ENCODE assay signal across 23 cellular contexts in genomic region chr3:170324962-170325361, GRCh38. TPM values are rescaled to one million over a fixed set of nuclear protein-coding genes. Genes with fewer than 3 reads are reported as not detected.
DNase-seq lines count a peak whose midpoint lies in the region; ATAC-seq, FAIRE-seq and TF ChIP-seq lines count a peak whose summit lies in the region.
"Had no signal": no experiment of that assay in that cellular context is flagged by ENCODE, and none has a peak within 500 bp of the region (broad histone marks: within the 10 kb centered on the region; RNA-seq: fewer than 3 reads in every experiment).

No MANE protein-coding gene starts in this region.

- no peak overlapping the region for H3K14ac ChIP-seq in H1 (ENCODE audit: insufficient read length)

- H3K4me2 ChIP-seq in GM23338 (no peak overlapping the region), OCI-LY7 (ENCODE audit: low read length) (no peak overlapping the region), H1 (ENCODE audit: insufficient read depth in 1 of 2, low read depth in 2 of 2, low read length in 2 of 2) (no peak overlapping the region), SK-N-SH (no peak overlapping the region)

- H3K27me3 Mint-ChIP-seq in GM23338 (ENCODE audit: insufficient read depth, low read depth, poor library complexity) (peaks cover 4% of the 10 kb centered on the region), nephron progenitor cell (ENCODE audit: low read depth, poor library complexity) (peaks cover 9% of the 10 kb centered on the region)

- H2AFZ ChIP-seq in GM23338 (peak overlapping the region; percentile 40; the same call in 1 of the 2 replicates), OCI-LY7 (ENCODE audit: low read length) (peak overlapping the region; percentile 31; the same call in 1 of the 2 replicates), H1 (ENCODE audit: low read length) (0 out of 2 replicates have a peak overlapping the region, but pooled peaks have one; percentile 36), SK-N-SH (ENCODE audit: low read depth) (no peak overlapping the region)

- H3K4ac ChIP-seq in H1 (replicated peaks; ENCODE audit: insufficient read length, low read depth, low read length): no peak overlapping the region

- H3K79me2 ChIP-seq in GM23338 (replicated peaks; ENCODE audit: insufficient read depth) (no peaks in the 10 kb centered on the region), OCI-LY7 (ENCODE audit: insufficient read depth, low read depth, low read length) (no peaks in the 10 kb centered on the region), H1 (ENCODE audit: control insufficient read depth in 1 of 2, insufficient read depth in 2 of 2, low read length in 2 of 2) (no peaks in the 10 kb centered on the region), SK-N-SH (ENCODE audit: insufficient read depth) (no peaks in the 10 kb centered on the region)

- TF ChIP-seq EP300 in H1 (IDR thresholded peaks at IDR 0.05; ENCODE audit: borderline replicate concordance in 1 of 2, low read depth in 2 of 2, low read length in 2 of 2) (no peak), SK-N-SH (IDR thresholded peaks at IDR 0.05; ENCODE audit: borderline replicate concordance in 1 of 2, low read depth in 1 of 2, low read length in 1 of 2) (no peak)

- H3K23me2 ChIP-seq in H1 (ENCODE audit: low read depth, low read length): no peaks in the 10 kb centered on the region; the same call in 1 of the 2 replicates

- H3K27ac Mint-ChIP-seq in GM23338 (no peak overlapping the region), nephron progenitor cell (peak overlapping the region; percentile 37)
- H3K27ac Mint-ChIP-seq: CD8-positive, alpha-beta T cell had no signal

- H3K23ac ChIP-seq in H1 (ENCODE audit: insufficient read length): no peak overlapping the region

- no peak for FAIRE-seq in H1 (lab: Jason Lieb, UNC)
- FAIRE-seq: GM19239 had no signal

- ATAC-seq in GM23338 (peak; percentile 66), right lobe of liver (no peak)
- ATAC-seq: CD8-positive, alpha-beta T cell had no signal

- H3K18ac ChIP-seq in H1 (ENCODE audit: extremely low read depth, low read length): no peak overlapping the region

- H3K27me3 ChIP-seq in GM23338 (ENCODE audit: insufficient read depth): no peaks in the 10 kb centered on the region
- H3K27me3 ChIP-seq in H1 (replicated peaks in 1 of 4; ENCODE audit: control insufficient read depth in 3 of 4, extremely low read depth in 1 of 4, insufficient read depth in 3 of 4, low read length in 3 of 4): no peaks in the 10 kb centered on the region; a peak in 1 of 7 replicates
- H3K27me3 ChIP-seq in right lobe of liver: no peaks in the 10 kb centered on the region
- no peaks in the 10 kb centered on the region for H3K27me3 ChIP-seq in SK-N-SH (ENCODE audit: insufficient read depth)

- H3K36me3 ChIP-seq in GM23338 (ENCODE audit: insufficient read depth) (peaks cover 6% of the 10 kb centered on the region; the same call in 1 of the 2 replicates), OCI-LY7 (ENCODE audit: insufficient read depth, low read length) (no peaks in the 10 kb centered on the region), H1 (ENCODE audit: control insufficient read depth in 2 of 4, insufficient read depth in 4 of 4, low read length in 3 of 4) (peaks cover 0 to 6% (median 0%) of the 10 kb centered on the region in 4 experiments; a peak in 1 of 8 replicates), right lobe of liver (no peaks in the 10 kb centered on the region), SK-N-SH (replicated peaks in 1 of 2; ENCODE audit: control insufficient read depth in 1 of 2, insufficient read depth in 2 of 2, low read length in 1 of 2) (no peaks in the 10 kb centered on the region)
- H3K36me3 ChIP-seq: HAP-1 had no signal

- H3K4me3 Mint-ChIP-seq in GM23338 (no peak overlapping the region), nephron progenitor cell (no peak overlapping the region)
- H3K4me3 Mint-ChIP-seq: CD8-positive, alpha-beta T cell had no signal

- H2BK5ac ChIP-seq in H1 (ENCODE audit: low read depth, low read length): no peak overlapping the region

- H2BK120ac ChIP-seq in H1 (replicated peaks; ENCODE audit: low read depth, low read length): no peak overlapping the region

- H2BK12ac ChIP-seq in H1 (ENCODE audit: low read depth, low read length): 0 out of 2 replicates have a peak overlapping the region, but pooled peaks have one; percentile 27

- no peak overlapping the region for H3K56ac ChIP-seq in H1 (replicated peaks; ENCODE audit: insufficient read length, low read depth, low read length)

- WGBS in H1 (ENCODE audit: extremely low coverage in 1 of 2, insufficient coverage in 1 of 2, insufficient read length in 1 of 2, insufficient replicate concordance in 2 of 2, low coverage in 1 of 2, low lambda C conversion rate in 2 of 2, missing lambda C conversion rate in 1 of 2), 2 experiments: 72% methylated on average over 3 of the region's 3 CpGs; no CpG with 5 or more reads in 1 of the 2 experiments
- WGBS in right lobe of liver (ENCODE audit: insufficient coverage, low coverage, low lambda C conversion rate, missing lambda C conversion rate): 85% methylated on average over 3 of the region's 3 CpGs
- 74% methylated on average over 3 of the region's 3 CpGs for WGBS in SK-N-SH (ENCODE audit: low lambda C conversion rate)

- H3K9ac ChIP-seq in H1 (replicated peaks in 1 of 4; ENCODE audit: extremely low read depth in 1 of 4, low read depth in 3 of 4, low read length in 3 of 4) (no peak overlapping the region), SK-N-SH (no peak overlapping the region)

- BruUV-seq in OCI-LY7 (replicated peaks; lab: Mats Ljungman, UMichigan): no TSS peak

- H4K20me1 ChIP-seq in GM23338 (replicated peaks; ENCODE audit: insufficient read depth) (no peaks in the 10 kb centered on the region), OCI-LY7 (ENCODE audit: insufficient read depth, low read length) (no peaks in the 10 kb centered on the region), H1 (replicated peaks in 1 of 2; ENCODE audit: control insufficient read depth in 1 of 2, insufficient read depth in 2 of 2, low read length in 2 of 2) (no peaks in the 10 kb centered on the region), SK-N-SH (ENCODE audit: insufficient read depth) (no peaks in the 10 kb centered on the region)

- TF ChIP-seq RAD21 in H1 (IDR thresholded peaks at IDR 0.05 in 1 of 2, conservative IDR thresholded peaks at IDR 0.05 in 1 of 2; ENCODE audit: low read depth in 2 of 2, low read length in 2 of 2): peak in 1 of 2 experiments; percentile 13; a peak in 1 of 4 replicates
- TF ChIP-seq RAD21 in SK-N-SH (IDR thresholded peaks at IDR 0.05; ENCODE audit: low read length): no peak

- H3K9me3 Mint-ChIP-seq in GM23338 (peaks cover 45% of the 10 kb centered on the region), nephron progenitor cell (peaks cover 48% of the 10 kb centered on the region)
- H3K9me3 Mint-ChIP-seq: CD8-positive, alpha-beta T cell had no signal

- TF ChIP-seq CTCF in GM23338 (conservative IDR thresholded peaks at IDR 0.05; ENCODE audit: low read depth in 2 of 2) (peak; percentile 53), OCI-LY7 (conservative IDR thresholded peaks at IDR 0.05; ENCODE audit: low read length) (peak; percentile 45), H1 (IDR thresholded peaks at IDR 0.05; ENCODE audit: control extremely low read depth in 1 of 3, insufficient read depth in 1 of 3, low read depth in 1 of 3, low read length in 3 of 3) (peak; percentile 3 to 25 (median 23); a peak in 2 of 4 replicates), nephron progenitor cell (IDR thresholded peaks at IDR 0.05) (no peak), right lobe of liver (IDR thresholded peaks at IDR 0.05) (no peak), coronary artery (IDR thresholded peaks at IDR 0.05) (no peak), SK-N-SH (IDR thresholded peaks at IDR 0.05) (no peak)

- H4K8ac ChIP-seq in H1 (ENCODE audit: extremely low read depth, insufficient read depth, low read length): no peak overlapping the region

- peak overlapping the region; percentile 76; the same call in 1 of the 2 replicates for H2BK15ac ChIP-seq in H1 (ENCODE audit: low read length)

- H3K27ac ChIP-seq in GM23338 (ENCODE audit: low read depth): no peak overlapping the region
- H3K27ac ChIP-seq in OCI-LY7 (ENCODE audit: low read depth, low read length, poor library complexity, severe bottlenecking): no peak overlapping the region
- no peak overlapping the region for H3K27ac ChIP-seq in H1 (ENCODE audit: low read depth, low read length)
- no peak overlapping the region for H3K27ac ChIP-seq in right lobe of liver
- no peak overlapping the region for H3K27ac ChIP-seq in coronary artery
- no peak overlapping the region for H3K27ac ChIP-seq in SK-N-SH (ENCODE audit: low read depth in 2 of 2, low read length in 1 of 2)

- no peaks in the 10 kb centered on the region for H3K9me2 ChIP-seq in GM23338 (ENCODE audit: insufficient read depth)
- H3K9me2 ChIP-seq in OCI-LY7 (ENCODE audit: insufficient read depth, low read length): no peaks in the 10 kb centered on the region
- H3K9me2 ChIP-seq in SK-N-SH: no peaks in the 10 kb centered on the region

- H3K4me1 ChIP-seq in GM23338 (ENCODE audit: insufficient read depth) (peaks cover 43% of the 10 kb centered on the region), OCI-LY7 (ENCODE audit: insufficient read depth, low read length, poor library complexity, severe bottlenecking) (no peaks in the 10 kb centered on the region), H1 (replicated peaks in 1 of 4; ENCODE audit: control insufficient read depth in 3 of 4, insufficient read depth in 4 of 4, low read length in 3 of 4) (peaks cover 0 to 11% (median 2%) of the 10 kb centered on the region in 4 experiments; a peak in 2 of 7 replicates), right lobe of liver (no peaks in the 10 kb centered on the region), SK-N-SH (ENCODE audit: control insufficient read depth in 1 of 2, insufficient read depth in 2 of 2, low read depth in 1 of 2, low read length in 1 of 2) (no peaks in the 10 kb centered on the region)
- H3K4me1 ChIP-seq: HAP-1 had no signal

- H3K9me3 ChIP-seq in OCI-LY7 (ENCODE audit: low read length) (peaks cover 24% of the 10 kb centered on the region), H1 (ENCODE audit: insufficient read depth in 2 of 2, low read depth in 1 of 2, low read length in 1 of 2) (peaks cover 8 to 20% of the 10 kb centered on the region in 2 experiments), right lobe of liver (no peaks in the 10 kb centered on the region), SK-N-SH (no peaks in the 10 kb centered on the region)

- H4K5ac ChIP-seq in H1 (ENCODE audit: insufficient read length, low read depth, low read length): no peak overlapping the region

- H3K4me1 Mint-ChIP-seq in GM23338 (peaks cover 39% of the 10 kb centered on the region), nephron progenitor cell (peaks cover 35% of the 10 kb centered on the region)

- TF ChIP-seq POLR2A in H1 (IDR thresholded peaks at IDR 0.05; ENCODE audit: control extremely low read depth in 1 of 2, low read depth in 2 of 2, low read length in 2 of 2) (no peak), right lobe of liver (IDR thresholded peaks at IDR 0.05) (no peak)

- H3K36me3 Mint-ChIP-seq in GM23338 (ENCODE audit: low read depth) (peaks cover 34% of the 10 kb centered on the region), nephron progenitor cell (ENCODE audit: low read depth) (peaks cover 16% of the 10 kb centered on the region)
- H3K36me3 Mint-ChIP-seq: CD8-positive, alpha-beta T cell had no signal

- no peaks in the 10 kb centered on the region for H3K79me1 ChIP-seq in H1 (ENCODE audit: low read depth, low read length)

- CTCF ChIA-PET in OCI-LY7 (lab: Charles Lee; ENCODE audit: unreplicated experiment): no interaction called here
- CTCF ChIA-PET in H1 (lab: Charles Lee; ENCODE audit: partially characterized antibody): interaction anchor here (0.8 to 2.0 kb wide), 12 partner anchors 9 to 487 kb away, joined by 3 to 8 read pairs (median 4); no protein-coding TSS in a partner anchor
- CTCF ChIA-PET in SK-N-SH (lab: Yijun Ruan, JAX): interaction anchor here (0.6 to 1.6 kb wide), 3 partner anchors 8 to 523 kb away, joined by 3 to 5 read pairs (median 3); no protein-coding TSS in a partner anchor

- H2AK5ac ChIP-seq in H1 (ENCODE audit: low read depth, low read length): no peak overlapping the region

- no peaks in the 10 kb centered on the region; the same call in 1 of the 2 replicates for H3F3A ChIP-seq in GM23338 (replicated peaks; ENCODE audit: low read depth)
- H3F3A ChIP-seq in SK-N-SH (replicated peaks; ENCODE audit: insufficient read depth): no peaks in the 10 kb centered on the region

- POLR2A ChIA-PET in OCI-LY7 (lab: Charles Lee) (interaction anchor here (0.5 to 1.0 kb wide), 8 partner anchors 9 to 50 kb away, joined by 3 to 5 read pairs (median 4); no protein-coding TSS in a partner anchor), H1 (lab: Charles Lee; ENCODE audit: partially characterized antibody) (interaction anchor here (1.1 kb wide), 1 partner anchor 32 kb away, joined by 5 read pairs; the partner anchor contains the start of gene SKIL), SK-N-SH (lab: Yijun Ruan, JAX) (interaction anchor here (0.5 to 0.6 kb wide), 2 partner anchors 11 to 41 kb away, joined by 3 to 5 read pairs; no protein-coding TSS in a partner anchor)

- peak; percentile 65 for DNase-seq in GM23338 (ENCODE audit: low spot score)
- DNase-seq in OCI-LY7 (ENCODE audit: low spot score): no peak
- peak in 1 of 2 experiments; percentile 47 for DNase-seq in H1 (ENCODE audit: low read depth in 1 of 2, low spot score in 2 of 2)
- DNase-seq in nephron progenitor cell: no peak
- DNase-seq in SIG-M5 (lab: John Stamatoyannopoulos, UW): no peak
- DNase-seq in right lobe of liver: no peak
- no peak for DNase-seq in coronary artery (ENCODE audit: low spot score)
- no peak for DNase-seq in SK-N-SH
- DNase-seq: AML-193; C1 segment of cervical spinal cord; CD8-positive, alpha-beta T cell; GF-D8; KG1; NCI-H1092 treated with DMSO at 0.1 percent for 48 hours; NCI-H1436 treated with DMSO at 0.1 percent for 48 hours; NCI-H1930; NCI-H2227 treated with DMSO at 0.1 percent for 48 hours; NCI-H524 treated with DMSO at 0.1 percent for 48 hours; NCI-H82; Right ventricle myocardium superior; SW 1271 had no signal

- H3K4me3 ChIP-seq in GM23338 (no peak overlapping the region), OCI-LY7 (ENCODE audit: low read depth, low read length, poor library complexity, severe bottlenecking) (no peak overlapping the region), H1 (ENCODE audit: extremely low read depth in 1 of 4, insufficient read depth in 2 of 4, low read depth in 3 of 4, low read length in 4 of 4) (no peak overlapping the region), right lobe of liver (no peak overlapping the region), coronary artery (no peak overlapping the region), SK-N-SH (ENCODE audit: low read depth in 2 of 2, low read length in 1 of 2) (no peak overlapping the region)
- H3K4me3 ChIP-seq: HAP-1 had no signal

- intact Hi-C loops in OCI-LY7 (cut with micrococcal nuclease; ENCODE audit: unreplicated experiment): no loop called here
- intact Hi-C loops in right lobe of liver (cut with DNase I): no loop called here

- H4K91ac ChIP-seq in H1 (replicated peaks; ENCODE audit: insufficient read length, low read length): no peak overlapping the region

- peak overlapping the region; percentile 26; the same call in 1 of the 2 replicates for H2BK20ac ChIP-seq in H1 (ENCODE audit: low read length)

RNA-seq across cellular contexts. Expression of gene SKIL, which starts 32.6 kb away (rescaled TPM):
- 309 and 358 TPM in 2 replicates for total RNA-seq in GM23338 (2014; rRNA removed; shearing (Covaris generic))
- polyA plus RNA-seq in GM23338 (2016; fragmentation: Nextera tagmentation; extraction: Ambion mirVana) (134 and 141 TPM in 2 replicates), H1 (2011; rRNA removed) (9.5 and 13.2 TPM in 2 replicates), SK-N-SH (2012; rRNA removed) (3.9 and 5.1 TPM in 2 replicates)
- total RNA-seq in OCI-LY7 (2014; rRNA removed; shearing (Covaris generic)): 60.9 and 82.6 TPM in 2 replicates
- total RNA-seq in OCI-LY7 (2022) (86.3 and 94.5 TPM in 2 replicates), right lobe of liver (10 to 100 TPM; 14.1 to 29.1 (median 21.3) TPM)
- total RNA-seq in H1 (2021; fragmentation: NEBNext Ultra II Directional; extraction: Animal tissue kit (Norgen Biotek cat#: 25700)): 266 and 277 TPM in 2 replicates
- 18.5 TPM for polyA plus RNA-seq in H1 (2011; cell fraction: cytosol; rRNA removed)
- polyA plus RNA-seq in H1 (2011; cell fraction: nucleus; rRNA removed): 20.1 TPM
- 29.1 to 79.4 TPM (median 36.5 TPM) in 4 replicates for polyA plus RNA-seq in H1 (2012, experiment 1 of 2)
- 2.7 TPM for polyA plus RNA-seq in H1 (2012, experiment 2 of 2)
- 92.2 TPM for polyA plus RNA-seq in H1 (2013, experiment 1 of 2)
- 96.2 TPM for polyA plus RNA-seq in H1 (2013, experiment 2 of 2)
- polyA minus RNA-seq in H1 (2011; rRNA and poly(A)+ RNA removed): 158 and 178 TPM in 2 replicates
- 75.6 TPM for polyA minus RNA-seq in H1 (2011; cell fraction: cytosol; rRNA and poly(A)+ RNA removed)
- 179 TPM for polyA minus RNA-seq in H1 (2011; cell fraction: nucleus; rRNA and poly(A)+ RNA removed)
- polyA plus RNA-seq in SK-N-SH (2012; cell fraction: cytosol; rRNA removed): 4.0 and 4.8 TPM in 2 replicates
- polyA plus RNA-seq in SK-N-SH (2012; cell fraction: nucleus; rRNA removed): 7.2 and 12.9 TPM in 2 replicates

Comparison
In these comparisons a context has a peak if more than half of its experiments do, and no peak if none do; other contexts are left out.
1. CTCF ChIP-seq: peak in GM23338 (2 of 2), OCI-LY7 (single experiment) and H1 (3 of 3); none in nephron progenitor cell (single experiment), right lobe of liver (0 of 4), coronary artery (single experiment) and SK-N-SH (single experiment).